13 cellular contexts compared by ENCODE assay signal in the genomic region with DNA sequence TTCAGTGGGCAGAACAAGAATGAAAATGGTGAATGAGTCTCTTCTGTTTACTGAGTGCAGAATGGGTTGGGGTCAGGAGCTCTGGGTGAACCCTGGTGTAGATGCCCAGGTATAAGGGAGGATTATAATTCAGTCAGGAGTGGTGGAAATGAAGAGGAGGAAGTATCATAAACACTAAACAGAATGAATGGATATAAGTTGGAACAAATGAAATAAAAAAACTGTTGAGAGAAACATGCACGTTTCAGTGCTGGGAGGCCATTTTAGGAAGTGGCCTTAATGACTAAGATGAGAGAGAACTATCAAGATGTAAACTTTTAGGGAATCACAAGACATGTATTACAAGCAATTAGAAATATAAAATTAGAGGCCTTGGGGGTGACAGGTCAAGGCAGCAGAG. TPM values are rescaled to one million over a fixed set of nuclear protein-coding genes. Genes with fewer than 3 reads are reported as not detected.
A peak's percentile ranks its signal among the peaks of the same experiment; 100 is the strongest.
DNase-seq lines count a peak whose midpoint lies in the region; ATAC-seq, FAIRE-seq and TF ChIP-seq lines count a peak whose summit lies in the region.
"Had no signal": no experiment of that assay in that cellular context is flagged by ENCODE, and none has a peak within 500 bp of the region (broad histone marks: within the 10 kb centered on the region; RNA-seq: fewer than 3 reads in every experiment).

No MANE protein-coding gene starts in this region.

- H3K27me3 ChIP-seq in keratinocyte (ENCODE audit: control insufficient read depth, extremely low read depth, insufficient read depth, low read length), result no peaks in the 10 kb centered on the region
- H3K27me3 ChIP-seq: colonic mucosa, esophagus squamous epithelium, uterus had no signal

- no peak for TF ChIP-seq CTCF in keratinocyte (optimal IDR thresholded peaks at IDR 0.05 in 1 of 3, IDR thresholded peaks at IDR 0.05 in 1 of 3, conservative IDR thresholded peaks at IDR 0.05 in 1 of 3; ENCODE audit: extremely low read depth in 1 of 3, insufficient read depth in 2 of 3, low read length in 3 of 3)

- H4K20me1 ChIP-seq in keratinocyte (ENCODE audit: control insufficient read depth, extremely low read depth, insufficient read depth, low read length), result no peaks in the 10 kb centered on the region

- dilution Hi-C loops in keratinocyte (cut with MboI; ENCODE audit: extremely low pct_ligation_motif_present, low sequenced_read_pairs), result no loop called here

- ATAC-seq in activated T-cell treated with anti-CD3 and anti-CD28 coated beads, Interleukin-2, amount 50 U/mL, for 72 hours (replicated peaks in 1 of 2), result no peak
- no peak for ATAC-seq in activated T-cell treated with anti-CD3 and anti-CD28 coated beads, Interleukin-2, amount 50 U/mL, for 4 hours

- FAIRE-seq in keratinocyte (lab: Jason Lieb, UNC), result peak; percentile 51

- peaks cover 36% of the 10 kb centered on the region for H3K4me1 Mint-ChIP-seq in activated T-cell treated with anti-CD3 and anti-CD28 coated beads, Interleukin-2, amount 50 U/mL, for 72 hours (ENCODE audit: low read depth)
- peaks cover 20% of the 10 kb centered on the region for H3K4me1 Mint-ChIP-seq in activated T-cell treated with anti-CD3 and anti-CD28 coated beads, Interleukin-2, amount 50 U/mL, for 4 hours (ENCODE audit: low read depth)
- H3K4me1 Mint-ChIP-seq in activated CD4-positive, alpha-beta memory T cell treated with anti-CD3 and anti-CD28 coated beads, Interleukin-2, amount 10 ng/mL, durations not matched to agents 7 days and 5 days, result peaks cover 33% of the 10 kb centered on the region

- no peak for DNase-seq in activated T-cell treated with anti-CD3 and anti-CD28 coated beads, Interleukin-2, amount 50 U/mL, for 72 hours
- DNase-seq in activated T-cell treated with anti-CD3 and anti-CD28 coated beads, Interleukin-2, amount 50 U/mL, for 4 hours, result no peak
- no peak for DNase-seq in activated CD4-positive, alpha-beta memory T cell treated with anti-CD3 and anti-CD28 coated beads, Interleukin-2, amount 10 ng/mL, durations not matched to agents 7 days and 5 days
- no peak for DNase-seq in keratinocyte (ENCODE audit: low read depth, low spot score)
- no peak for DNase-seq in H4 (ENCODE audit: low spot score)
- DNase-seq in NOMO-1 treated with DMSO at 0.1 percent for 48 hours (lab: John Stamatoyannopoulos, UW; ENCODE audit: unreplicated experiment), result no peak
- DNase-seq in DMS79 (lab: John Stamatoyannopoulos, UW), result no peak
- DNase-seq: activated CD4-positive, alpha-beta T cell treated with anti-CD3 and anti-CD28 coated beads, Interleukin-2, amount 50 U/mL, for 48 hours; colonic mucosa; esophagus squamous epithelium; uterus had no signal

- CTCF ChIA-PET in activated CD4-positive, alpha-beta memory T cell treated with anti-CD3 and anti-CD28 coated beads, Interleukin-2, amount 10 ng/mL, durations not matched to agents 7 days and 5 days (lab: Charles Lee), result no interaction called here

- H3K36me3 Mint-ChIP-seq in activated T-cell treated with anti-CD3 and anti-CD28 coated beads, Interleukin-2, amount 50 U/mL, for 72 hours (ENCODE audit: insufficient read depth in 2 of 2), result peaks cover 2 to 4% of the 10 kb centered on the region in 2 donors
- H3K36me3 Mint-ChIP-seq in activated T-cell treated with anti-CD3 and anti-CD28 coated beads, Interleukin-2, amount 50 U/mL, for 4 hours (ENCODE audit: insufficient read depth), result peaks cover 2% of the 10 kb centered on the region
- peaks cover 12% of the 10 kb centered on the region for H3K36me3 Mint-ChIP-seq in activated CD4-positive, alpha-beta memory T cell treated with anti-CD3 and anti-CD28 coated beads, Interleukin-2, amount 10 ng/mL, durations not matched to agents 7 days and 5 days (ENCODE audit: low read depth)

- POLR2A ChIA-PET in activated CD4-positive, alpha-beta memory T cell treated with anti-CD3 and anti-CD28 coated beads, Interleukin-2, amount 10 ng/mL, durations not matched to agents 7 days and 5 days (lab: Charles Lee), result interaction anchor here (1.0 to 1.4 kb wide), 3 partner anchors 24 to 381 kb away, joined by 3 to 4 read pairs (median 4); no protein-coding TSS in a partner anchor

- H3K4me1 ChIP-seq in keratinocyte (ENCODE audit: control insufficient read depth, extremely low read depth, insufficient read depth, low read length), result peaks cover 34% of the 10 kb centered on the region
- H3K4me1 ChIP-seq: colonic mucosa, uterus had no signal

- H3K9ac ChIP-seq in keratinocyte (ENCODE audit: control insufficient read depth, extremely low read depth, insufficient read depth, low read length), result no peak overlapping the region

- H3K27ac ChIP-seq in keratinocyte (ENCODE audit: control insufficient read depth, insufficient read depth, low read length) (no peak overlapping the region), temporal lobe (ENCODE audit: low read depth, low read length) (peak overlapping the region; percentile 47)
- H3K27ac ChIP-seq: colonic mucosa, esophagus squamous epithelium, uterus had no signal

- H3K4me3 Mint-ChIP-seq in activated T-cell treated with anti-CD3 and anti-CD28 coated beads, Interleukin-2, amount 50 U/mL, for 72 hours, result peak overlapping the region in 1 of 2 donors; percentile 7
- no peak overlapping the region for H3K4me3 Mint-ChIP-seq in activated T-cell treated with anti-CD3 and anti-CD28 coated beads, Interleukin-2, amount 50 U/mL, for 4 hours
- H3K4me3 Mint-ChIP-seq in activated CD4-positive, alpha-beta memory T cell treated with anti-CD3 and anti-CD28 coated beads, Interleukin-2, amount 10 ng/mL, durations not matched to agents 7 days and 5 days, result no peak overlapping the region

- peaks cover 14% of the 10 kb centered on the region for H3K79me2 ChIP-seq in keratinocyte (ENCODE audit: control insufficient read depth, insufficient read depth, low read length)

- H3K36me3 ChIP-seq in keratinocyte (ENCODE audit: control insufficient read depth in 2 of 2, extremely low read depth in 1 of 2, insufficient read depth in 2 of 2, low read length in 2 of 2), result no peaks in the 10 kb centered on the region
- H3K36me3 ChIP-seq: colonic mucosa, esophagus squamous epithelium, uterus had no signal

- no peak overlapping the region for H3K4me2 ChIP-seq in keratinocyte (ENCODE audit: control insufficient read depth, extremely low read depth, insufficient read depth, low read depth, low read length)

- H2AFZ ChIP-seq in keratinocyte (ENCODE audit: control insufficient read depth, low read length), result no peak overlapping the region

- H3K9me3 ChIP-seq in keratinocyte (ENCODE audit: control insufficient read depth, low read depth, low read length), result no peaks in the 10 kb centered on the region
- H3K9me3 ChIP-seq: colonic mucosa, esophagus squamous epithelium, uterus had no signal

- no peaks in the 10 kb centered on the region for H3K27me3 Mint-ChIP-seq in activated T-cell treated with anti-CD3 and anti-CD28 coated beads, Interleukin-2, amount 50 U/mL, for 72 hours (ENCODE audit: low read depth)
- H3K27me3 Mint-ChIP-seq in activated T-cell treated with anti-CD3 and anti-CD28 coated beads, Interleukin-2, amount 50 U/mL, for 4 hours (ENCODE audit: low read depth), result no peaks in the 10 kb centered on the region
- no peaks in the 10 kb centered on the region for H3K27me3 Mint-ChIP-seq in activated CD4-positive, alpha-beta memory T cell treated with anti-CD3 and anti-CD28 coated beads, Interleukin-2, amount 10 ng/mL, durations not matched to agents 7 days and 5 days

- no peak overlapping the region for H3K4me3 ChIP-seq in keratinocyte (ENCODE audit: control insufficient read depth in 2 of 3, extremely low read depth in 1 of 3, insufficient read depth in 2 of 3, low read depth in 1 of 3, low read length in 3 of 3)
- H3K4me3 ChIP-seq: colonic mucosa, esophagus squamous epithelium, lung, uterus had no signal

- H3K9me1 ChIP-seq in keratinocyte (ENCODE audit: control insufficient read depth, extremely low read depth, insufficient read depth, low read length), result no peaks in the 10 kb centered on the region

- no peaks in the 10 kb centered on the region for H3K9me3 Mint-ChIP-seq in activated T-cell treated with anti-CD3 and anti-CD28 coated beads, Interleukin-2, amount 50 U/mL, for 72 hours
- no peaks in the 10 kb centered on the region for H3K9me3 Mint-ChIP-seq in activated T-cell treated with anti-CD3 and anti-CD28 coated beads, Interleukin-2, amount 50 U/mL, for 4 hours
- H3K9me3 Mint-ChIP-seq in activated CD4-positive, alpha-beta memory T cell treated with anti-CD3 and anti-CD28 coated beads, Interleukin-2, amount 10 ng/mL, durations not matched to agents 7 days and 5 days, result peaks cover 5% of the 10 kb centered on the region

- peak overlapping the region; percentile 2 for H3K27ac Mint-ChIP-seq in activated T-cell treated with anti-CD3 and anti-CD28 coated beads, Interleukin-2, amount 50 U/mL, for 72 hours
- peak overlapping the region; percentile 29 for H3K27ac Mint-ChIP-seq in activated CD4-positive, alpha-beta memory T cell treated with anti-CD3 and anti-CD28 coated beads, Interleukin-2, amount 10 ng/mL, durations not matched to agents 7 days and 5 days

RNA-seq across cellular contexts. Expression of gene LEKR1, which starts 32.8 kb away (rescaled TPM):
- total RNA-seq in activated T-cell treated with anti-CD3 and anti-CD28 coated beads, Interleukin-2, amount 50 U/mL, for 72 hours, result 1 to 10 TPM; 1.0 to 1.7 TPM
- under 1 TPM; 0.30 to 0.68 (median 0.50) TPM for total RNA-seq in activated T-cell treated with anti-CD3 and anti-CD28 coated beads, Interleukin-2, amount 50 U/mL, for 4 hours
- 1 to 10 TPM; 1.4 to 1.6 TPM for total RNA-seq in activated CD4-positive, alpha-beta memory T cell treated with anti-CD3 and anti-CD28 coated beads, Interleukin-2, amount 10 ng/mL, durations not matched to agents 7 days and 5 days
- 0.14 to 0.63 TPM in 2 of 3 replicates, not detected in the other for polyA plus RNA-seq in keratinocyte
- polyA plus RNA-seq in keratinocyte (2011; ENCODE audit: low read depth), result 0.54 TPM
- polyA plus RNA-seq in keratinocyte (2011; cell fraction: cytosol; rRNA removed), result 0.23 and 0.30 TPM in 2 replicates
- polyA plus RNA-seq in keratinocyte (2011; cell fraction: nucleus; rRNA removed), result 0.12 and 0.36 TPM in 2 replicates
- polyA plus RNA-seq in keratinocyte (2012; ENCODE audit: low replicate concordance), result 0.16 and 0.70 TPM in 2 replicates
- 0.40 to 0.99 TPM in 2 of 3 replicates, not detected in the other for polyA minus RNA-seq in keratinocyte
- not detected for polyA minus RNA-seq in keratinocyte (2011; cell fraction: cytosol; rRNA and poly(A)+ RNA removed)
- 2.4 and 4.9 TPM in 2 replicates for polyA minus RNA-seq in keratinocyte (2011; cell fraction: nucleus; rRNA and poly(A)+ RNA removed)
- total RNA-seq in temporal lobe, result 0.98 TPM
- 0.37 and 11.5 TPM in 2 replicates for total RNA-seq in H4 (2014; rRNA removed; shearing (Covaris generic))
